ENCODE assay signal across 5 cellular contexts in the genomic region with DNA sequence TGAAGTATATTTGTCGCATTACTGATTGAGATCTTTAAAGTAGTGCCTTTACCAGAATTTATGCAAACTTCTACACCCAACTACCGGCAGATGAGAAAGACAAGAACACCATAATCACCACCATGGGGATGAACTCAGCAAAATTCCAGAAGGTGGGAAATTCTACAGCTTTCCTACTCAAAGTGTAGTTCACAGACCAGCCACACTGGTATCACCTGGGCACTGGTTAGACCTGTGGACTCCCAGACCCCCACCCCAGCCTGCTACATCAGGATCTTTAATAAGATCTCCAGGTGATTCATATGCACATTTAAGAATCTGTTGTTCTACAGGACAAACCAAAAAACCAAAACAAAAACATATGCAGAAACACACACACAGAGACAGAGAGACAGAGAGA.
"Had no signal": no experiment of that assay in that cellular context is flagged by ENCODE, and none has a peak within 500 bp of the region (broad histone marks: within the 10 kb centered on the region; RNA-seq: fewer than 3 reads in every experiment).

No MANE protein-coding gene starts in this region.

- H3K4me3 ChIP-seq: HAP-1, K562 had no signal

- DNase-seq: GOT3, IMR-90 had no signal

- H3K9me3 ChIP-seq: HAP-1 had no signal

- H3K27ac ChIP-seq: HL-60 had no signal
